Comparison of ENCODE assay signal across 8 cellular contexts in the genomic region with DNA sequence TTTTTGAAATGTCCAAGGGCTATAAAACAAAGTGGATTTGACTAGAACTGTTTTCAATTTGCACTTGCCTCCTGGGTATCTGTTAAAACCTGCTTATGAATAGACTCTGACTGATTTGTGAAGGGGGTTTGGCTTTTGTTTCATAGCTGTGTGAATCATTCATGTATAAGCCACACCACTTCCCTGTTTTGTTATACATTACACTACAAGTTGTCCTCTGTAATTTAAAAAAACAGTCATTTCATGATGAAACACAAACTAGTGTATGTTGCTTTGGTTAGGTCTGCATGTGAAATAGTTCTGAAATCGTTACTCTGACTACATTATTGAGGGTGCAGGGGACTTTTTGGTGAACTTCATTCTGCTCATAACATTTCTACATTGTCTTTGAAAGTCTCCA.
DNase-seq lines count a peak whose midpoint lies in the region; ATAC-seq lines count a peak whose summit lies in the region.

No MANE protein-coding gene starts in this region.

- no peak overlapping the region for H3K4me3 ChIP-seq in skeletal muscle satellite cell (ENCODE audit: low read length)

- no peaks in the 10 kb centered on the region for H3K27me3 ChIP-seq in skeletal muscle satellite cell (ENCODE audit: control insufficient read depth, insufficient read depth, low read length)

- H3K9me3 ChIP-seq in skeletal muscle satellite cell (replicated peaks; ENCODE audit: low read length), result no peaks in the 10 kb centered on the region

- peak in 2 of 3 experiments; percentile 16 to 64 for DNase-seq in NCI-H1417 (lab: John Stamatoyannopoulos, UW)
- no peak for DNase-seq in NCI-H1417 treated with DMSO at 0.1 percent for 48 hours (lab: John Stamatoyannopoulos, UW)
- DNase-seq in NCI-H345 (lab: John Stamatoyannopoulos, UW), result peak; percentile 42
- DNase-seq in NCI-H2171 treated with DMSO at 0.1 percent for 48 hours (lab: John Stamatoyannopoulos, UW), result no peak
- no peak for DNase-seq in SHP77 treated with DMSO at 0.1 percent for 48 hours (lab: John Stamatoyannopoulos, UW)
- DNase-seq in effector CD4-positive, alpha-beta T cell, result no peak

- H3K36me3 ChIP-seq in skeletal muscle satellite cell (ENCODE audit: insufficient read depth, low read length), result no peaks in the 10 kb centered on the region

- no peak overlapping the region for H3K9ac ChIP-seq in skeletal muscle satellite cell (ENCODE audit: low read depth, low read length)

- peak; percentile 98 for ATAC-seq in HG02943 (IDR thresholded peaks at IDR 0.05; ENCODE audit: low read depth, unreplicated experiment)

- H3K4me1 ChIP-seq in skeletal muscle satellite cell (ENCODE audit: control insufficient read depth, insufficient read depth, low read length), result peaks cover 22% of the 10 kb centered on the region

- H3K4me2 ChIP-seq in skeletal muscle satellite cell (ENCODE audit: low read length), result peak overlapping the region; percentile 15

Comparison
In these comparisons a context has a peak if more than half of its experiments do, and no peak if none do; other contexts are left out.
1. DNase-seq: peak in NCI-H1417 (2 of 3) and NCI-H345 (single experiment); none in NCI-H1417 treated with DMSO at 0.1 percent for 48 hours (single experiment), NCI-H2171 treated with DMSO at 0.1 percent for 48 hours (single experiment), SHP77 treated with DMSO at 0.1 percent for 48 hours (single experiment) and effector CD4-positive, alpha-beta T cell (single experiment).